Comparison of ENCODE assay signal across 27 cellular contexts in the genomic region with DNA sequence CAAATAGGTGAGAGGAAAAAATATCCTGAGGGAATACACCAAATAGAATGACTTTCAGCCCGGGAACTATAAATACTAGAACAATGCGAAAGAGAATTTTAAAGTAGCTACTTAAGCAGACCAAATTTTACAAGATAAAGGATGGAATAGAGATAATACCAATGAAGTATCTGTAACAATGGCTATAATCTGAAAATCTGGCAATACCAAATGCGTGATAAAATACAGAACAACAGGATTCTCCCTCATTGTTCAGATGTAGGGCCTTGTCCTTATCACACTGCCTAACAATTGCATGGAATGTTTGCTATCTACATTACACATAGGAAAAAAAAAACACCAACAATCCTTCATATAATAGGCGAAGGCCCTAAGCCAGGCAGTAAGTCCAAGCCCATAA.
DNase-seq lines count a peak whose midpoint lies in the region.
"Had no signal": no experiment of that assay in that cellular context is flagged by ENCODE, and none has a peak within 500 bp of the region (broad histone marks: within the 10 kb centered on the region; RNA-seq: fewer than 3 reads in every experiment).

No MANE protein-coding gene starts in this region.

- H4K8ac ChIP-seq in mesendoderm (ENCODE audit: low read depth, low read length) = no peak overlapping the region

- DNase-seq in mesendoderm = peak; percentile 59
- no peak for DNase-seq in stimulated activated CD4-positive, alpha-beta T cell treated with anti-CD3 and anti-CD28 coated beads, Interleukin-2, amount 100 ng/mL, for 48 hours
- DNase-seq: 8988T; ACHN; AML-193; BE2C; C1 segment of cervical spinal cord; Caco-2; Calu3; CD4-positive, alpha-beta memory T cell; CD4-positive, alpha-beta T cell; CD4-positive, CD25-positive, alpha-beta regulatory T cell; CD8-positive, alpha-beta memory T cell; CD8-positive, alpha-beta T cell; COR-L47; DMS 273 treated with DMSO at 0.1 percent for 48 hours; DMS153; DMS53; DMS79; DMS79 treated with DMSO at 0.1 percent for 48 hours; DND-41; EL had no signal

- no peaks in the 10 kb centered on the region for H3K79me1 ChIP-seq in mesendoderm (ENCODE audit: low read length)

- no peak overlapping the region for H3K56ac ChIP-seq in mesendoderm (ENCODE audit: low read length)

- H3K36me3 ChIP-seq in mesendoderm (ENCODE audit: control insufficient read depth, insufficient read depth, low read length) = no peaks in the 10 kb centered on the region
- H3K36me3 ChIP-seq: BE2C; BLaER1; BLaER1 treated with 17β-estradiol and CSF1 and Interleukin-3, amounts not matched to agents 10 nM and 100 nM had no signal

- H3K4me1 ChIP-seq in mesendoderm (ENCODE audit: control insufficient read depth, low read depth, low read length) = no peaks in the 10 kb centered on the region
- H3K4me1 ChIP-seq: A549; BE2C; BLaER1; BLaER1 treated with 17β-estradiol and CSF1 and Interleukin-3, amounts not matched to agents 10 nM and 100 nM; Caco-2 had no signal

- no peak overlapping the region for H4K5ac ChIP-seq in mesendoderm (ENCODE audit: low read length)

- no peak overlapping the region for H2AK5ac ChIP-seq in mesendoderm (ENCODE audit: low read length)

- WGBS in mesendoderm (ENCODE audit: extremely low coverage, insufficient coverage, low lambda C conversion rate) = no CpG with 5 or more reads among the region's 4 CpGs

- no peaks in the 10 kb centered on the region for H3K27me3 ChIP-seq in mesendoderm (ENCODE audit: insufficient read depth, low read length, poor library complexity)
- H3K27me3 ChIP-seq: BE2C; BLaER1; BLaER1 treated with 17β-estradiol and CSF1 and Interleukin-3, amounts not matched to agents 10 nM and 100 nM had no signal

- no peak overlapping the region for H3K4ac ChIP-seq in mesendoderm (ENCODE audit: low read depth, low read length)

- H3K27ac ChIP-seq in mesendoderm (ENCODE audit: low read depth, low read length) = no peak overlapping the region
- H3K27ac ChIP-seq: 22Rv1; A549; BLaER1; BLaER1 treated with 17β-estradiol and CSF1 and Interleukin-3, amounts not matched to agents 10 nM and 100 nM; C4-2B had no signal

- H2BK120ac ChIP-seq in mesendoderm (ENCODE audit: low read depth, low read length) = no peak overlapping the region

- H2BK5ac ChIP-seq in mesendoderm (ENCODE audit: low read length) = no peak overlapping the region

- H3K4me3 ChIP-seq in mesendoderm (ENCODE audit: low read length) = no peak overlapping the region
- H3K4me3 ChIP-seq: A549; BLaER1; BLaER1 treated with 17β-estradiol and CSF1 and Interleukin-3, amounts not matched to agents 10 nM and 100 nM had no signal

- H3K79me2 ChIP-seq in mesendoderm (ENCODE audit: control insufficient read depth, insufficient read depth, low read length) = no peaks in the 10 kb centered on the region

- no peak overlapping the region for H3K9ac ChIP-seq in mesendoderm (ENCODE audit: low read length)
- H3K9ac ChIP-seq: BLaER1; BLaER1 treated with 17β-estradiol and CSF1 and Interleukin-3, amounts not matched to agents 10 nM and 100 nM had no signal

- no peak overlapping the region for H3K4me2 ChIP-seq in mesendoderm (ENCODE audit: low read length)
- H3K4me2 ChIP-seq: A549; BLaER1; BLaER1 treated with 17β-estradiol and CSF1 and Interleukin-3, amounts not matched to agents 10 nM and 100 nM had no signal

- H2BK15ac ChIP-seq in mesendoderm (replicated peaks; ENCODE audit: low read depth) = no peak overlapping the region

- no peak overlapping the region for H3K18ac ChIP-seq in mesendoderm (ENCODE audit: low read length)

- H3K23ac ChIP-seq in mesendoderm (ENCODE audit: low read length) = no peak overlapping the region
